Comparison of ENCODE assay signal across 9 cellular contexts in the genomic region with DNA sequence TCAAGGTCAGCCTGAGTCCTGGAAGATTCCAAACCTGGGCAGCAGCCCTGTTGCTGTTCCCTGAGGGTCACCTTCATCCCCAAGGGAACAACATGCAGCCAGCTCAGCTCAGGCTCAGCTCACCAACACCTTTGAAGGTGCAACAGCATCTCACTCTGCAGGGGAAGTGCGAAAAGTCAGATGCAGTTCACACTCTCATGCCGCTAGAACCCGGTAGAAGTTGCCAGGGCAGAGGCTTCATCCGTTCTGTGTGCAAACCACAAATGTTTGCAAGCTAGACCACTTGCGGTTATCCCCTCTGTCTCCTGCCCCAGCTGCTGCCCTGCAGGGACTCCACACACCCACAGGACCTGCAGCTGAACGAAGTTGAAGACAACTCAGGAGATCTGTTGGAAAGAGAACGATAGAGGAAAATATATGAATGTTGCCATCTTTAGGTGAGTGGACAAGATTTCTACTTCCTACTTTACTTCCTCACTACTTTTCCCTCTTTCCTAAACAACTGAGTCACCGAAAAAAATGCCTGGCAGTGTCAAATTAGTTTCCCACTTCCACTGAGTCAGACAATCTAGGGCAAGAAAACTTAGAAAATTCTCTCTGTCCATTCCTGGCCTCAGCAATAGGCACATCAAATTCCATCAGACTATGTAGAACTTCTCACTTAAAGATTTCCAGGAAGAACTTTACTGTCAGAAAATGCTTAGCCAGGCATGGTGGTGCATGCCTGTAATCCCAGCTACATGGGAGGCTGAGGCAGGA. TPM values are rescaled to one million over a fixed set of nuclear protein-coding genes. Genes with fewer than 3 reads are reported as not detected.
DNase-seq lines count a peak whose midpoint lies in the region; ATAC-seq and TF ChIP-seq lines count a peak whose summit lies in the region.
"Had no signal": no experiment of that assay in that cellular context is flagged by ENCODE, and none has a peak within 500 bp of the region (broad histone marks: within the 10 kb centered on the region; RNA-seq: fewer than 3 reads in every experiment).

No MANE protein-coding gene starts in this region.

- no peaks in the 10 kb centered on the region for H3K9me3 ChIP-seq in Caco-2

- no peaks in the 10 kb centered on the region for H3K4me1 ChIP-seq in Caco-2

- ATAC-seq in GM18907 (IDR thresholded peaks at IDR 0.05; ENCODE audit: unreplicated experiment), result peak; percentile 72
- ATAC-seq: right cardiac atrium, WTC11 had no signal

- no peaks in the 10 kb centered on the region for H3K27me3 ChIP-seq in Caco-2 (replicated peaks; ENCODE audit: control insufficient read depth, insufficient read depth, low read length)

- no peaks in the 10 kb centered on the region for H3K36me3 ChIP-seq in Caco-2 (ENCODE audit: control insufficient read depth, insufficient read depth, low read length)

- no peaks in the 10 kb centered on the region for H3K36me3 Mint-ChIP-seq in Caco-2 (ENCODE audit: insufficient read depth, unreplicated experiment)
- H3K36me3 Mint-ChIP-seq: WTC11 had no signal

- POLR2A ChIA-PET in Caco-2 (lab: Charles Lee), result no interaction called here

- DNase-seq in Jurkat, Clone E6-1 (ENCODE audit: low read depth, low spot score), result peak; percentile 75
- DNase-seq in activated T-cell treated with anti-CD3 and anti-CD28 coated beads for 4 hours (peak; percentile 5), DMS 273 (lab: John Stamatoyannopoulos, UW; ENCODE audit: unreplicated experiment) (no peak), NCI-H2171 (lab: John Stamatoyannopoulos, UW) (no peak), Caco-2 (no peak)
- DNase-seq in stimulated activated CD8-positive, alpha-beta memory T cell treated with anti-CD3 and anti-CD28 coated beads, Interleukin-4, amount 100 ng/mL, for 4 hours (ENCODE audit: low read depth in 2 of 2, low spot score in 1 of 2), result peak; percentile 7 to 27
- DNase-seq: right cardiac atrium had no signal

- TF ChIP-seq CTCF in Caco-2 (IDR thresholded peaks at IDR 0.05; ENCODE audit: insufficient read depth in 1 of 2, low read depth in 1 of 2, low read length in 1 of 2, severe bottlenecking in 1 of 2, unreplicated experiment in 1 of 2), result no peak

- H3K4me1 Mint-ChIP-seq in Caco-2 (ENCODE audit: low read depth, unreplicated experiment), result no peaks in the 10 kb centered on the region
- H3K4me1 Mint-ChIP-seq: WTC11 had no signal

- intact Hi-C loops in Caco-2 (cut with micrococcal nuclease; ENCODE audit: unreplicated experiment), result no loop called here

- no peak overlapping the region for H3K27ac Mint-ChIP-seq in Caco-2 (ENCODE audit: unreplicated experiment)
- H3K27ac Mint-ChIP-seq: WTC11 had no signal

- CTCF ChIA-PET in Caco-2 (lab: Charles Lee), result interaction anchor here (1.8 to 5.1 kb wide), 3 partner anchors 11 to 207 kb away, joined by 17 to 75 read pairs (median 68); no protein-coding TSS in a partner anchor

- BruUV-seq in Caco-2 (replicated peaks; lab: Mats Ljungman, UMichigan), result no TSS peak

- no peak overlapping the region for H3K4me3 ChIP-seq in Jurkat, Clone E6-1 (ENCODE audit: low read length)
- H3K4me3 ChIP-seq in Caco-2 (ENCODE audit: low read depth, low read length), result no peak overlapping the region

- no peak overlapping the region for H3K4me3 Mint-ChIP-seq in Caco-2 (ENCODE audit: unreplicated experiment)
- H3K4me3 Mint-ChIP-seq: WTC11 had no signal

- H3K9me3 Mint-ChIP-seq in Caco-2 (ENCODE audit: unreplicated experiment), result no peaks in the 10 kb centered on the region
- H3K9me3 Mint-ChIP-seq: WTC11 had no signal

- H3K27me3 Mint-ChIP-seq in Caco-2 (ENCODE audit: insufficient read depth, unreplicated experiment), result peaks cover 13% of the 10 kb centered on the region

RNA-seq across cellular contexts. Expression of gene FCRL6, which starts 1.8 kb away (rescaled TPM):
- polyA plus RNA-seq in Jurkat, Clone E6-1 (2012; ENCODE audit: insufficient read depth, insufficient read length), result not detected
- total RNA-seq in Caco-2 (2022), result not detected in 2 replicates
- total RNA-seq: WTC11 had no signal

RNA-seq across cellular contexts. Expression of gene DUSP23, which starts 19.6 kb away (rescaled TPM):
- not detected for polyA plus RNA-seq in Jurkat, Clone E6-1 (2012; ENCODE audit: insufficient read depth, insufficient read length)
- total RNA-seq in Caco-2 (2022), result 40.5 and 44.5 TPM in 2 replicates

RNA-seq across cellular contexts. Expression of gene SLAMF8, which starts 26.3 kb away (rescaled TPM):
- polyA plus RNA-seq in Jurkat, Clone E6-1 (2012; ENCODE audit: insufficient read depth, insufficient read length), result 4.4 TPM
- total RNA-seq in Caco-2 (2022), result not detected in 2 replicates
- total RNA-seq: WTC11 had no signal

Comparison
In these comparisons a context has a peak if more than half of its experiments do, and no peak if none do; other contexts are left out.
1. DNase-seq: peak in Jurkat, Clone E6-1 (single experiment), activated T-cell treated with anti-CD3 and anti-CD28 coated beads for 4 hours (single experiment) and stimulated activated CD8-positive, alpha-beta memory T cell treated with anti-CD3 and anti-CD28 coated beads, Interleukin-4, amount 100 ng/mL, for 4 hours (2 of 2); none in DMS 273 (single experiment), NCI-H2171 (single experiment) and Caco-2 (0 of 2).